ENCODE assay signal across 8 cellular contexts in genomic region chr14:75577724-75578098, GRCh38. TPM values are rescaled to one million over a fixed set of nuclear protein-coding genes. Genes with fewer than 3 reads are reported as not detected.
DNase-seq lines count a peak whose midpoint lies in the region; ATAC-seq and TF ChIP-seq lines count a peak whose summit lies in the region.

No MANE protein-coding gene starts in this region.

- H3K4me3 Mint-ChIP-seq in H9: peak overlapping the region; percentile 82 to 90
- H3K4me3 Mint-ChIP-seq in T-helper 2 cell treated with Interferon-gamma antibody and Interleukin-4, amounts not matched to agents 5 μg/mL and 100 μg/mL, for 36 hours: peak overlapping the region; percentile 90

- H3K9me2 ChIP-seq in hepatocyte (replicated peaks; ENCODE audit: insufficient read depth): no peaks in the 10 kb centered on the region

- no peak overlapping the region for H2BK120ac ChIP-seq in H9 (ENCODE audit: low read depth, low read length, poor library complexity, severe bottlenecking)

- H3K9me3 ChIP-seq in ES-I3 (ENCODE audit: control insufficient read depth, insufficient read depth, low read length) (no peaks in the 10 kb centered on the region), H9 (ENCODE audit: control insufficient read depth, low read depth, low read length) (no peaks in the 10 kb centered on the region), hepatocyte (ENCODE audit: low read depth) (no peaks in the 10 kb centered on the region)

- ATAC-seq in HG03025 (IDR thresholded peaks at IDR 0.05; ENCODE audit: low FRiP score, unreplicated experiment): no peak

- H3K4me1 ChIP-seq in ES-I3 (ENCODE audit: insufficient read depth, low read length): no peaks in the 10 kb centered on the region
- peaks cover 6% of the 10 kb centered on the region for H3K4me1 ChIP-seq in H9 (ENCODE audit: insufficient read depth, low read length)
- H3K4me1 ChIP-seq in hepatocyte (ENCODE audit: insufficient read depth): peaks cover 8% of the 10 kb centered on the region

- TF ChIP-seq CTCF in H9 (conservative IDR thresholded peaks at IDR 0.05): peak; percentile 87
- peak; percentile 81 for TF ChIP-seq CTCF in astrocyte of the cerebellum (IDR thresholded peaks at IDR 0.05; ENCODE audit: low read depth, low read length, missing control alignments)
- peak; percentile 66 for TF ChIP-seq CTCF in hepatocyte (IDR thresholded peaks at IDR 0.05; ENCODE audit: poor library complexity)

- no peak overlapping the region for H3T11ph ChIP-seq in H9 (ENCODE audit: low read length)

- no CpG with 5 or more reads among the region's 15 CpGs for WGBS in H9 (ENCODE audit: extremely low coverage, insufficient read length, low lambda C conversion rate)
- 1% methylated on average over 15 of the region's 15 CpGs for WGBS in hepatocyte (ENCODE audit: low lambda C conversion rate, missing lambda C conversion rate)

- H3K36me3 Mint-ChIP-seq in H9 (ENCODE audit: insufficient read depth in 1 of 3, low read depth in 3 of 3): no peaks in the 10 kb centered on the region
- H3K36me3 Mint-ChIP-seq in T-helper 2 cell treated with Interferon-gamma antibody and Interleukin-4, amounts not matched to agents 5 μg/mL and 100 μg/mL, for 36 hours (ENCODE audit: low read depth): no peaks in the 10 kb centered on the region

- H3K23me2 ChIP-seq in H9 (ENCODE audit: insufficient read length, low read depth, low read length, poor library complexity, severe bottlenecking): peaks cover 14% of the 10 kb centered on the region

- H4K91ac ChIP-seq in H9 (ENCODE audit: insufficient read length, low read depth, low read length): no peak overlapping the region

- peaks cover 12 to 15% of the 10 kb centered on the region in 2 experiments; a peak in 3 of 4 replicates for H3K4me1 Mint-ChIP-seq in H9
- peaks cover 17% of the 10 kb centered on the region for H3K4me1 Mint-ChIP-seq in T-helper 2 cell treated with Interferon-gamma antibody and Interleukin-4, amounts not matched to agents 5 μg/mL and 100 μg/mL, for 36 hours (ENCODE audit: low read depth)

- no peak overlapping the region for H2BK20ac ChIP-seq in H9 (ENCODE audit: low read depth, low read length, poor library complexity, severe bottlenecking)

- no peak overlapping the region for H4K8ac ChIP-seq in H9 (replicated peaks; ENCODE audit: insufficient read length, low read depth, low read length)

- H3K36me3 ChIP-seq in ES-I3 (ENCODE audit: insufficient read depth, low read length) (no peaks in the 10 kb centered on the region), hepatocyte (replicated peaks; ENCODE audit: insufficient read depth, low read depth) (no peaks in the 10 kb centered on the region)

- peak overlapping the region; percentile 86 for H3K4me2 ChIP-seq in H9 (ENCODE audit: insufficient read depth, insufficient read length, low read length)
- peak overlapping the region; percentile 98 for H3K4me2 ChIP-seq in hepatocyte

- H3K79me1 ChIP-seq in H9 (ENCODE audit: insufficient read depth, low read depth, low read length, poor library complexity, severe bottlenecking): no peaks in the 10 kb centered on the region

- peak overlapping the region; percentile 57 to 72 (median 59); a peak in 4 of 7 replicates for H3K27ac Mint-ChIP-seq in H9
- peak overlapping the region; percentile 42 for H3K27ac Mint-ChIP-seq in T-helper 2 cell treated with Interferon-gamma antibody and Interleukin-4, amounts not matched to agents 5 μg/mL and 100 μg/mL, for 36 hours

- H2BK15ac ChIP-seq in H9 (ENCODE audit: low read depth, low read length): no peak overlapping the region

- no peak overlapping the region for H3K23ac ChIP-seq in H9 (ENCODE audit: insufficient read length, low read depth, low read length)

- DNase-seq in H9 (peak; percentile 92), NCI-H1092 treated with DMSO at 0.1 percent for 48 hours (lab: John Stamatoyannopoulos, UW) (peak; percentile 54), astrocyte of the cerebellum (ENCODE audit: low read depth) (peak; percentile 59), hepatocyte (ENCODE audit: low spot score) (peak; percentile 91), pulmonary artery endothelial cell (ENCODE audit: low read depth, low spot score) (peak; percentile 64)
- peak; percentile 70 for DNase-seq in T-helper 2 cell treated with Interferon-gamma antibody and Interleukin-4, amounts not matched to agents 5 μg/mL and 100 μg/mL, for 36 hours (ENCODE audit: low spot score)

- peak overlapping the region; percentile 23 for H3K18ac ChIP-seq in H9 (ENCODE audit: insufficient read length, low read depth, low read length)

- in situ Hi-C loops in astrocyte of the cerebellum (cut with HindIII; ENCODE audit: low sequenced_read_pairs): no loop called here

- no peak overlapping the region for H3K14ac ChIP-seq in H9 (ENCODE audit: insufficient read depth, low read length)

- no peaks in the 10 kb centered on the region; the same call in 1 of the 2 replicates for H3K27me3 ChIP-seq in H9 (ENCODE audit: insufficient read depth, low read length)
- H3K27me3 ChIP-seq in hepatocyte: no peaks in the 10 kb centered on the region

- no peak overlapping the region for H4K5ac ChIP-seq in H9 (ENCODE audit: insufficient read length, low read depth, low read length)

- no peaks in the 10 kb centered on the region for H4K20me1 ChIP-seq in H9 (ENCODE audit: control insufficient read depth, insufficient read depth, insufficient read length)
- H4K20me1 ChIP-seq in hepatocyte (ENCODE audit: insufficient read depth, poor library complexity, severe bottlenecking): no peaks in the 10 kb centered on the region

- H3K27me3 Mint-ChIP-seq in H9 (ENCODE audit: low read depth): peaks cover 14% of the 10 kb centered on the region
- peaks cover 8% of the 10 kb centered on the region for H3K27me3 Mint-ChIP-seq in T-helper 2 cell treated with Interferon-gamma antibody and Interleukin-4, amounts not matched to agents 5 μg/mL and 100 μg/mL, for 36 hours (ENCODE audit: low read depth)

- peak overlapping the region; percentile 72 for H3K9ac ChIP-seq in ES-I3 (ENCODE audit: low read depth, low read length)
- H3K9ac ChIP-seq in H9 (ENCODE audit: extremely low read depth, insufficient read length, low read length): no peak overlapping the region

- no peak overlapping the region for H2AK5ac ChIP-seq in H9 (ENCODE audit: insufficient read length, low read length)

- no peak overlapping the region for H2BK12ac ChIP-seq in H9 (ENCODE audit: insufficient read length, low read depth, low read length)

- no peak overlapping the region for H3K56ac ChIP-seq in H9 (ENCODE audit: insufficient read length, low read depth, low read length)

- H3K27ac ChIP-seq in H9 (ENCODE audit: insufficient read length, low read depth, low read length): no peak overlapping the region
- H3K27ac ChIP-seq in hepatocyte: peak overlapping the region; percentile 74

- H3K4ac ChIP-seq in H9 (ENCODE audit: low read depth, low read length): no peak overlapping the region

- H2AFZ ChIP-seq in H9 (ENCODE audit: low read length) (peak overlapping the region; percentile 96), hepatocyte (peak overlapping the region; percentile 64)

- H2BK5ac ChIP-seq in H9 (ENCODE audit: insufficient read length, low read length): no peak overlapping the region

- no peaks in the 10 kb centered on the region for H3K79me2 ChIP-seq in H9 (ENCODE audit: insufficient read depth, low read length)
- peaks cover 29% of the 10 kb centered on the region for H3K79me2 ChIP-seq in hepatocyte

- peak overlapping the region; percentile 52 for H3K4me3 ChIP-seq in astrocyte of the cerebellum (ENCODE audit: low read depth, low read length)
- peak overlapping the region; percentile 81 for H3K4me3 ChIP-seq in hepatocyte

- H3K9me3 Mint-ChIP-seq in H9: no peaks in the 10 kb centered on the region; a peak in 1 of 5 replicates
- no peaks in the 10 kb centered on the region for H3K9me3 Mint-ChIP-seq in T-helper 2 cell treated with Interferon-gamma antibody and Interleukin-4, amounts not matched to agents 5 μg/mL and 100 μg/mL, for 36 hours

RNA-seq across cellular contexts. Expression of gene FLVCR2, which starts 0.7 kb away (rescaled TPM):
- total RNA-seq in H9 (2021): 6.1 and 7.1 TPM in 2 replicates
- 10.1 and 16.1 TPM in 2 replicates for total RNA-seq in hepatocyte
- polyA plus RNA-seq in hepatocyte: 7.7 and 9.5 TPM in 2 replicates
- total RNA-seq in pulmonary artery endothelial cell: 0.40 and 2.2 TPM in 2 replicates

RNA-seq across cellular contexts. Expression of gene BATF, which starts 55.4 kb away (rescaled TPM):
- not detected in 2 replicates for total RNA-seq in H9 (2021)
- total RNA-seq in hepatocyte: 0.60 TPM in 1 of 2 replicates, not detected in the other
- 3.1 and 3.6 TPM in 2 replicates for polyA plus RNA-seq in hepatocyte
- total RNA-seq in pulmonary artery endothelial cell: 1.1 and 1.4 TPM in 2 replicates
